In genomic region chr17:79413591-79413990, GRCh38 we compare ENCODE assay signal across 25 cellular contexts.
A peak's percentile ranks its signal among the peaks of the same experiment; 100 is the strongest.
DNase-seq lines count a peak whose midpoint lies in the region; ATAC-seq and TF ChIP-seq lines count a peak whose summit lies in the region.
"Had no signal": no experiment of that assay in that cellular context is flagged by ENCODE, and none has a peak within 500 bp of the region (broad histone marks: within the 10 kb centered on the region; RNA-seq: fewer than 3 reads in every experiment).

No MANE protein-coding gene starts in this region.

- H3K27me3 ChIP-seq in SK-N-SH (ENCODE audit: insufficient read depth) (peaks cover 54% of the 10 kb centered on the region), prostate gland (replicated peaks; ENCODE audit: insufficient read depth) (peaks cover 24% of the 10 kb centered on the region)
- H3K27me3 ChIP-seq: ovary, upper lobe of left lung had no signal

- H3K27me3 Mint-ChIP-seq in nephron progenitor cell (ENCODE audit: low read depth, poor library complexity): peaks cover 37% of the 10 kb centered on the region
- peaks cover 43% of the 10 kb centered on the region for H3K27me3 Mint-ChIP-seq in T-helper 17 cell

- H3K4me1 ChIP-seq in SK-N-SH (ENCODE audit: control insufficient read depth in 1 of 2, insufficient read depth in 2 of 2, low read depth in 1 of 2, low read length in 1 of 2): peaks cover 0 to 16% of the 10 kb centered on the region in 2 experiments; a peak in 1 of 4 replicates
- no peaks in the 10 kb centered on the region for H3K4me1 ChIP-seq in prostate gland (replicated peaks)
- H3K4me1 ChIP-seq: ascending aorta, upper lobe of left lung had no signal

- H3K4me1 Mint-ChIP-seq in nephron progenitor cell: peaks cover 6% of the 10 kb centered on the region
- H3K4me1 Mint-ChIP-seq in T-helper 17 cell: no peaks in the 10 kb centered on the region
- H3K4me1 Mint-ChIP-seq: central memory CD8-positive, alpha-beta T cell; naive thymus-derived CD8-positive, alpha-beta T cell; T-cell had no signal

- H3K27ac ChIP-seq in SK-N-SH (ENCODE audit: low read depth in 2 of 2, low read length in 1 of 2): no peak overlapping the region
- H3K27ac ChIP-seq in prostate gland: no peak overlapping the region
- H3K27ac ChIP-seq: ascending aorta, ovary, upper lobe of left lung had no signal

- H3K36me3 Mint-ChIP-seq in nephron progenitor cell (ENCODE audit: low read depth) (no peaks in the 10 kb centered on the region), T-helper 17 cell (ENCODE audit: low read depth) (no peaks in the 10 kb centered on the region)
- H3K36me3 Mint-ChIP-seq: naive thymus-derived CD8-positive, alpha-beta T cell; T-cell had no signal

- no peak for ATAC-seq in SK-N-SH treated with all-trans-retinoic acid at 6 μM for 48 hours
- no peak for ATAC-seq in T-helper 17 cell
- ATAC-seq: naive thymus-derived CD8-positive, alpha-beta T cell; sciatic nerve; T-cell had no signal

- TF ChIP-seq EP300 in SK-N-SH (IDR thresholded peaks at IDR 0.05; ENCODE audit: borderline replicate concordance in 1 of 2, low read depth in 1 of 2, low read length in 1 of 2): no peak

- WGBS in SK-N-SH (ENCODE audit: low lambda C conversion rate): 24% methylated on average over 5 of the region's 11 CpGs
- WGBS in prostate gland: 21% methylated on average over 10 of the region's 11 CpGs

- no peaks in the 10 kb centered on the region for H3F3A ChIP-seq in SK-N-SH (replicated peaks; ENCODE audit: insufficient read depth)

- TF ChIP-seq CTCF in SK-N-SH (IDR thresholded peaks at IDR 0.05) (no peak), prostate gland (IDR thresholded peaks at IDR 0.05) (no peak), nephron progenitor cell (IDR thresholded peaks at IDR 0.05) (no peak)

- DNase-seq in SK-N-SH (peak; percentile 72), NCI-H2029 (lab: John Stamatoyannopoulos, UW) (peak; percentile 78), NCI-H69 (lab: John Stamatoyannopoulos, UW) (peak; percentile 56), prostate gland (ENCODE audit: low spot score) (peak; percentile 26), HuH-7 (ENCODE audit: low spot score) (no peak), nephron progenitor cell (no peak), T-helper 17 cell (no peak)
- DNase-seq: activated CD4-positive, alpha-beta T cell treated with anti-CD3 and anti-CD28 coated beads for 4 hours; activated naive CD4-positive, alpha-beta T cell treated with anti-CD3 and anti-CD28 coated beads, Interleukin-2, amount 50 U/mL, for 16 hours; AML-193; IMR-90; left cardiac atrium; MM.1S; naive thymus-derived CD8-positive, alpha-beta T cell; NCI-H1930; NCI-H774; ovary; SIG-M5; T-cell had no signal

- H3K9me2 ChIP-seq in SK-N-SH: no peaks in the 10 kb centered on the region

- no peak overlapping the region for H3K4me3 Mint-ChIP-seq in nephron progenitor cell
- no peak overlapping the region for H3K4me3 Mint-ChIP-seq in T-helper 17 cell
- H3K4me3 Mint-ChIP-seq: central memory CD8-positive, alpha-beta T cell; GM23338; naive thymus-derived CD8-positive, alpha-beta T cell; T-cell had no signal

- H4K20me1 ChIP-seq in SK-N-SH (ENCODE audit: insufficient read depth): no peaks in the 10 kb centered on the region

- no peak overlapping the region for H3K9ac ChIP-seq in SK-N-SH

- no peaks in the 10 kb centered on the region for H3K79me2 ChIP-seq in SK-N-SH (ENCODE audit: insufficient read depth)

- intact Hi-C loops in prostate gland (cut with DNase I): no loop called here

- no peak for TF ChIP-seq POLR2A in prostate gland (IDR thresholded peaks at IDR 0.05)

- H3K36me3 ChIP-seq in SK-N-SH (replicated peaks in 1 of 2; ENCODE audit: control insufficient read depth in 1 of 2, insufficient read depth in 2 of 2, low read length in 1 of 2): no peaks in the 10 kb centered on the region
- no peaks in the 10 kb centered on the region for H3K36me3 ChIP-seq in prostate gland
- H3K36me3 ChIP-seq: ascending aorta, ovary, upper lobe of left lung had no signal

- no peak overlapping the region for H2AFZ ChIP-seq in SK-N-SH (ENCODE audit: low read depth)
- H2AFZ ChIP-seq: GM23338 had no signal

- no peaks in the 10 kb centered on the region for H3K9me3 Mint-ChIP-seq in nephron progenitor cell
- H3K9me3 Mint-ChIP-seq: central memory CD8-positive, alpha-beta T cell; GM23338; T-cell had no signal

- H3K9me3 ChIP-seq in SK-N-SH (no peaks in the 10 kb centered on the region), prostate gland (no peaks in the 10 kb centered on the region), T-helper 17 cell (ENCODE audit: control insufficient read depth, low read length, poor library complexity, severe bottlenecking) (no peaks in the 10 kb centered on the region)
- H3K9me3 ChIP-seq: ascending aorta, ovary, upper lobe of left lung had no signal

- POLR2A ChIA-PET in SK-N-SH (lab: Yijun Ruan, JAX): no interaction called here

- H3K4me3 ChIP-seq in SK-N-SH (ENCODE audit: low read depth in 2 of 2, low read length in 1 of 2) (no peak overlapping the region), prostate gland (no peak overlapping the region)
- H3K4me3 ChIP-seq: ascending aorta, GM23338, ovary, upper lobe of left lung had no signal

- TF ChIP-seq RAD21 in SK-N-SH (IDR thresholded peaks at IDR 0.05; ENCODE audit: low read length): no peak

- no peak overlapping the region for H3K4me2 ChIP-seq in SK-N-SH
- H3K4me2 ChIP-seq: GM23338 had no signal

- CTCF ChIA-PET in SK-N-SH (lab: Yijun Ruan, JAX): interaction anchor here (0.9 to 7.7 kb wide), 10 partner anchors 11 to 331 kb away, joined by 3 to 96 read pairs (median 12); no protein-coding TSS in a partner anchor

- H3K27ac Mint-ChIP-seq in nephron progenitor cell (no peak overlapping the region), T-helper 17 cell (no peak overlapping the region)
- H3K27ac Mint-ChIP-seq: GM23338; naive thymus-derived CD8-positive, alpha-beta T cell; T-cell had no signal

TF ChIP-seq in SK-N-SH, 30 proteins besides CTCF, POLR2A, EP300 and RAD21 (continues in another document):
- no peak for TF ChIP-seq RXRA (IDR thresholded peaks at IDR 0.05; ENCODE audit: borderline replicate concordance, low read depth)
- no peak for TF ChIP-seq ZBTB33 (IDR thresholded peaks at IDR 0.05; ENCODE audit: borderline replicate concordance, low read depth)
- no peak for TF ChIP-seq ELF1 (IDR thresholded peaks at IDR 0.05)
- TF ChIP-seq GABPA (IDR thresholded peaks at IDR 0.05; ENCODE audit: low read depth): no peak
- no peak for TF ChIP-seq MEF2A (IDR thresholded peaks at IDR 0.05; ENCODE audit: borderline replicate concordance, low read depth)
- no peak for TF ChIP-seq CHD2 (IDR thresholded peaks at IDR 0.05; ENCODE audit: low read length, partially characterized antibody)
- TF ChIP-seq FOXJ3 (CRISPR knock-in tag; IDR thresholded peaks at IDR 0.05): no peak

TF ChIP-seq in SK-N-SH treated with all-trans-retinoic acid at 6 μM for 48 hours, 23 proteins besides CTCF, POLR2A, EP300 and RAD21:
- TF ChIP-seq ISL1 (CRISPR knock-in tag; IDR thresholded peaks at IDR 0.05) (no peak), ZNF70 (CRISPR knock-in tag; IDR thresholded peaks at IDR 0.05) (no peak), TOX (CRISPR knock-in tag; IDR thresholded peaks at IDR 0.05; ENCODE audit: borderline replicate concordance) (no peak), OSR1 (CRISPR knock-in tag; IDR thresholded peaks at IDR 0.05) (no peak), ESRRG (CRISPR knock-in tag; IDR thresholded peaks at IDR 0.05) (no peak), BACH2 (CRISPR knock-in tag; IDR thresholded peaks at IDR 0.05; ENCODE audit: borderline replicate concordance) (no peak), TCF4 (CRISPR knock-in tag; IDR thresholded peaks at IDR 0.05; ENCODE audit: borderline replicate concordance) (no peak), ZFP30 (CRISPR knock-in tag; IDR thresholded peaks at IDR 0.05) (no peak), PPARA (CRISPR knock-in tag; IDR thresholded peaks at IDR 0.05; ENCODE audit: borderline replicate concordance) (no peak)

Comparison
In these comparisons a context has a peak if more than half of its experiments do, and no peak if none do; other contexts are left out.
1. DNase-seq: peak in SK-N-SH (single experiment), NCI-H2029 (single experiment), NCI-H69 (single experiment) and prostate gland (single experiment); none in HuH-7 (single experiment), nephron progenitor cell (single experiment) and T-helper 17 cell (0 of 3).